ENCODE assay signal across 13 cellular contexts in genomic region chr12:42945927-42946326, GRCh38.
DNase-seq lines count a peak whose midpoint lies in the region; ATAC-seq and TF ChIP-seq lines count a peak whose summit lies in the region.
"Had no signal": no experiment of that assay in that cellular context is flagged by ENCODE, and none has a peak within 500 bp of the region (broad histone marks: within the 10 kb centered on the region; RNA-seq: fewer than 3 reads in every experiment).

No MANE protein-coding gene starts in this region.

- no peaks in the 10 kb centered on the region for H3K4me1 Mint-ChIP-seq in mesothelial cell of epicardium
- H3K4me1 Mint-ChIP-seq: CD14-positive monocyte had no signal

- peak; percentile 26 for DNase-seq in ELR (ENCODE audit: low read depth)
- peak; percentile 8 for DNase-seq in RKO (ENCODE audit: low spot score)
- peak; percentile 48 for DNase-seq in epithelial cell of esophagus (ENCODE audit: low read depth)
- DNase-seq in mesendoderm, result no peak
- no peak for DNase-seq in mesothelial cell of epicardium (ENCODE audit: low spot score in 2 of 2, unreplicated experiment in 2 of 2)
- DNase-seq in right lobe of liver, result no peak
- DNase-seq in activated CD8-positive, alpha-beta memory T cell treated with anti-CD3 and anti-CD28 coated beads, Interleukin-2, amount 50 U/mL, for 48 hours, result no peak
- DNase-seq: CD8-positive, alpha-beta T cell; COR-L47; DND-41; GF-D8 had no signal

- peaks cover 23% of the 10 kb centered on the region for H3K36me3 Mint-ChIP-seq in mesothelial cell of epicardium
- H3K36me3 Mint-ChIP-seq: CD14-positive monocyte; CD8-positive, alpha-beta T cell had no signal

- no peaks in the 10 kb centered on the region for H3K36me3 ChIP-seq in mesendoderm (ENCODE audit: control insufficient read depth, insufficient read depth, low read length)
- no peaks in the 10 kb centered on the region for H3K36me3 ChIP-seq in right lobe of liver

- ATAC-seq in right lobe of liver, result no peak
- ATAC-seq: CD8-positive, alpha-beta T cell; HCT116 had no signal

- H4K5ac ChIP-seq in mesendoderm (ENCODE audit: low read length), result no peak overlapping the region

- no peak overlapping the region for H3K4ac ChIP-seq in mesendoderm (ENCODE audit: low read depth, low read length)

- no peak overlapping the region for H2BK5ac ChIP-seq in mesendoderm (ENCODE audit: low read length)

- H3K9me3 ChIP-seq in right lobe of liver, result no peaks in the 10 kb centered on the region

- H3K79me1 ChIP-seq in mesendoderm (ENCODE audit: low read length), result no peaks in the 10 kb centered on the region

- no peak overlapping the region for H2BK15ac ChIP-seq in mesendoderm (replicated peaks; ENCODE audit: low read depth)

- no CpG with 5 or more reads among the region's 2 CpGs for WGBS in mesendoderm (ENCODE audit: extremely low coverage, insufficient coverage, low lambda C conversion rate)
- 43% methylated on average over 2 of the region's 2 CpGs for WGBS in right lobe of liver (ENCODE audit: insufficient coverage, low coverage, low lambda C conversion rate, missing lambda C conversion rate)

- H3K27me3 ChIP-seq in mesendoderm (ENCODE audit: insufficient read depth, low read length, poor library complexity) (no peaks in the 10 kb centered on the region), right lobe of liver (no peaks in the 10 kb centered on the region)

- H3K27ac ChIP-seq in mesendoderm (ENCODE audit: low read depth, low read length) (no peak overlapping the region), right lobe of liver (no peak overlapping the region)

- H3K56ac ChIP-seq in mesendoderm (ENCODE audit: low read length), result no peak overlapping the region

- H2BK120ac ChIP-seq in mesendoderm (ENCODE audit: low read depth, low read length), result no peak overlapping the region

- H3K23ac ChIP-seq in mesendoderm (ENCODE audit: low read length), result no peak overlapping the region

- no peak overlapping the region for H3K4me2 ChIP-seq in mesendoderm (ENCODE audit: low read length)

- no peak overlapping the region for H3K27ac Mint-ChIP-seq in mesothelial cell of epicardium
- H3K27ac Mint-ChIP-seq: CD8-positive, alpha-beta T cell had no signal

- H3K79me2 ChIP-seq in mesendoderm (ENCODE audit: control insufficient read depth, insufficient read depth, low read length), result no peaks in the 10 kb centered on the region

- H4K8ac ChIP-seq in mesendoderm (ENCODE audit: low read depth, low read length), result no peak overlapping the region

- TF ChIP-seq POLR2A in right lobe of liver (IDR thresholded peaks at IDR 0.05), result no peak

- TF ChIP-seq CTCF in epithelial cell of esophagus (IDR thresholded peaks at IDR 0.05; ENCODE audit: insufficient read depth, low read depth, low read length, missing control alignments) (no peak), mesothelial cell of epicardium (IDR thresholded peaks at IDR 0.05; ENCODE audit: unreplicated experiment) (no peak), right lobe of liver (IDR thresholded peaks at IDR 0.05) (no peak)

- H3K4me3 ChIP-seq in epithelial cell of esophagus (ENCODE audit: low read length) (no peak overlapping the region), mesendoderm (ENCODE audit: low read length) (no peak overlapping the region), right lobe of liver (no peak overlapping the region)

- H3K9ac ChIP-seq in mesendoderm (ENCODE audit: low read length), result no peak overlapping the region

- H3K4me1 ChIP-seq in mesendoderm (ENCODE audit: control insufficient read depth, low read depth, low read length), result no peaks in the 10 kb centered on the region
- no peaks in the 10 kb centered on the region for H3K4me1 ChIP-seq in right lobe of liver

- H3K27me3 Mint-ChIP-seq in mesothelial cell of epicardium (ENCODE audit: low read depth), result no peaks in the 10 kb centered on the region

- intact Hi-C loops in right lobe of liver (cut with DNase I), result no loop called here

- H2AK5ac ChIP-seq in mesendoderm (ENCODE audit: low read length), result no peak overlapping the region

- H3K9me3 Mint-ChIP-seq in mesothelial cell of epicardium, result peaks cover 51% of the 10 kb centered on the region

- H3K18ac ChIP-seq in mesendoderm (ENCODE audit: low read length), result no peak overlapping the region

- no peak overlapping the region for H3K4me3 Mint-ChIP-seq in mesothelial cell of epicardium
- H3K4me3 Mint-ChIP-seq: CD14-positive monocyte; CD8-positive, alpha-beta T cell had no signal

Comparison
In these comparisons a context has a peak if more than half of its experiments do, and no peak if none do; other contexts are left out.
1. DNase-seq: peak in ELR (single experiment), RKO (single experiment) and epithelial cell of esophagus (single experiment); none in mesendoderm (single experiment), mesothelial cell of epicardium (0 of 2), right lobe of liver (0 of 3) and activated CD8-positive, alpha-beta memory T cell treated with anti-CD3 and anti-CD28 coated beads, Interleukin-2, amount 50 U/mL, for 48 hours (single experiment).